Comparison of ENCODE assay signal across 8 cellular contexts in genomic region chr19:39390759-39391592, GRCh38. TPM values are rescaled to one million over a fixed set of nuclear protein-coding genes. Genes with fewer than 3 reads are reported as not detected.
DNase-seq lines count a peak whose midpoint lies in the region; ATAC-seq and TF ChIP-seq lines count a peak whose summit lies in the region.

MED29 (plus strand) TSS chr19:39391378; CDS start chr19:39391423, 45 bp downstream.
PAF1 (minus strand) TSS chr19:39391106; CDS start chr19:39390864, 242 bp downstream.

- TF ChIP-seq CTCF in AG09309 (IDR thresholded peaks at IDR 0.05; ENCODE audit: control insufficient read depth, insufficient read depth, low read depth, low read length, missing control alignments) = no peak
- peak in 5 of 11 experiments; percentile 8 to 36 (median 12) for TF ChIP-seq CTCF in spleen (IDR thresholded peaks at IDR 0.05 in 8 of 11, conservative IDR thresholded peaks at IDR 0.05 in 3 of 11)

- TF ChIP-seq POLR2A in spleen (IDR thresholded peaks at IDR 0.05) = peak; percentile 60 to 88 (median 85)

- peaks cover 17 to 66% (median 37%) of the 10 kb centered on the region in 6 donors for H3K4me1 ChIP-seq in spleen

- intact Hi-C loops in spleen (cut with DNase I; ENCODE audit: low total_unique reads) = no loop called here

- no peaks in the 10 kb centered on the region for H3K9me3 ChIP-seq in spleen

- 0 to 1% (median 0%) methylated on average over 44 to 68 of the region's 68 CpGs for WGBS in spleen, 5 donors

- peak within 1 kb of the TSS; percentile 98 to 100 (median 99) for H3K27ac ChIP-seq in spleen

- H3K4me3 ChIP-seq in AG09309 (ENCODE audit: control insufficient read depth, low read depth, low read length) (peak within 1 kb of the TSS; percentile 100), spleen (peak within 1 kb of the TSS; percentile 74 to 100 (median 88))

- no peaks in the 10 kb centered on the region for H3K27me3 ChIP-seq in spleen (replicated peaks in 1 of 7)

- ATAC-seq in GM19023 (IDR thresholded peaks at IDR 0.05; ENCODE audit: unreplicated experiment) (peak; percentile 95), HG03280 (IDR thresholded peaks at IDR 0.05; ENCODE audit: unreplicated experiment) (peak; percentile 93)

- peaks cover 0 to 76% (median 66%) of the 10 kb centered on the region in 6 donors for H3K36me3 ChIP-seq in spleen

- DNase-seq in AG09309 (ENCODE audit: low read depth) = peak; percentile 99
- peak; percentile 100 for DNase-seq in NCI-H345 treated with DMSO at 0.1 percent for 48 hours (lab: John Stamatoyannopoulos, UW; ENCODE audit: unreplicated experiment)
- peak; percentile 80 to 91 (median 88) for DNase-seq in activated CD4-positive, CD25-positive, alpha-beta regulatory T cell (lab: John Stamatoyannopoulos, UW)
- peak; percentile 100 for DNase-seq in central memory CD4-positive, alpha-beta T cell
- DNase-seq in inferior parietal cortex (ENCODE audit: extremely low spot score) = peak; percentile 100
- peak; percentile 98 for DNase-seq in spleen

RNA-seq across cellular contexts. Expression of gene MED29, which starts in this region (rescaled TPM):
- total RNA-seq in spleen = 10 to 100 TPM; 25.7 to 45.7 (median 34.6) TPM
- polyA plus RNA-seq in spleen = 10 to 100 TPM; 15.5 to 28.2 (median 20.5) TPM

RNA-seq across cellular contexts. Expression of gene PAF1, which starts in this region (rescaled TPM):
- 10 to 100 TPM; 35.0 to 48.1 (median 39.8) TPM for total RNA-seq in spleen
- 10 to 100 TPM; 27.4 to 51.3 (median 35.6) TPM for polyA plus RNA-seq in spleen

Comparison
In these comparisons a context has a peak if more than half of its experiments do, and no peak if none do; other contexts are left out.
1. Peak in every context shown above with its lines: DNase-seq, ATAC-seq, H3K4me3 ChIP-seq and H3K27ac ChIP-seq.